ENCODE assay signal across 8 cellular contexts in genomic region chr10:110556993-110557601, GRCh38. TPM values are rescaled to one million over a fixed set of nuclear protein-coding genes. Genes with fewer than 3 reads are reported as not detected.
DNase-seq lines count a peak whose midpoint lies in the region; ATAC-seq and TF ChIP-seq lines count a peak whose summit lies in the region.

No MANE protein-coding gene starts in this region.

- H3K27me3 ChIP-seq in hepatocyte: no peaks in the 10 kb centered on the region

- H3K79me2 ChIP-seq in hepatocyte: no peaks in the 10 kb centered on the region

- CTCF ChIA-PET in T-cell (lab: Charles Lee): interaction anchor here in 1 of 2 donors (1.0 kb wide), 1 partner anchor 10 kb away, joined by 3 read pairs; no protein-coding TSS in a partner anchor

- no peak overlapping the region for H3K4me2 ChIP-seq in hepatocyte

- H3K36me3 Mint-ChIP-seq in T-cell: no peaks in the 10 kb centered on the region
- no peaks in the 10 kb centered on the region for H3K36me3 Mint-ChIP-seq in activated naive CD8-positive, alpha-beta T cell treated with anti-CD3 and anti-CD28 coated beads, Interleukin-2, amount 50 U/mL, for 24 hours (ENCODE audit: low read depth)

- no peaks in the 10 kb centered on the region for H3K9me3 Mint-ChIP-seq in T-cell
- peaks cover 3% of the 10 kb centered on the region for H3K9me3 Mint-ChIP-seq in activated naive CD8-positive, alpha-beta T cell treated with anti-CD3 and anti-CD28 coated beads, Interleukin-2, amount 50 U/mL, for 24 hours

- no peak overlapping the region for H2AFZ ChIP-seq in hepatocyte

- H4K20me1 ChIP-seq in hepatocyte (ENCODE audit: insufficient read depth, poor library complexity, severe bottlenecking): no peaks in the 10 kb centered on the region

- peak overlapping the region in 1 of 2 donors; percentile 48 for H3K27ac Mint-ChIP-seq in T-cell
- H3K27ac Mint-ChIP-seq in activated naive CD8-positive, alpha-beta T cell treated with anti-CD3 and anti-CD28 coated beads, Interleukin-2, amount 50 U/mL, for 24 hours: no peak overlapping the region

- TF ChIP-seq CTCF in hepatocyte (IDR thresholded peaks at IDR 0.05; ENCODE audit: poor library complexity): peak; percentile 41

- peaks cover 6 to 7% of the 10 kb centered on the region in 2 donors for H3K27me3 Mint-ChIP-seq in T-cell
- H3K27me3 Mint-ChIP-seq in activated naive CD8-positive, alpha-beta T cell treated with anti-CD3 and anti-CD28 coated beads, Interleukin-2, amount 50 U/mL, for 24 hours: peaks cover 6% of the 10 kb centered on the region

- DNase-seq in NCI-H510A treated with DMSO at 0.1 percent for 48 hours (lab: John Stamatoyannopoulos, UW) (peak; percentile 14), NCI-H510A (lab: John Stamatoyannopoulos, UW) (no peak), T-cell (peak in 33 of 34 experiments; percentile 20 to 73 (median 58)), hepatocyte (ENCODE audit: low spot score) (peak; percentile 44), DMS153 (lab: John Stamatoyannopoulos, UW) (no peak)
- peak; percentile 77 for DNase-seq in activated naive CD8-positive, alpha-beta T cell treated with anti-CD3 and anti-CD28 coated beads, Interleukin-2, amount 50 U/mL, for 24 hours
- DNase-seq in stimulated activated CD4-positive, alpha-beta T cell treated with anti-CD3 and anti-CD28 coated beads, Interleukin-4, amount 100 ng/mL, for 1 hour: peak; percentile 64

- H3K4me1 ChIP-seq in hepatocyte (ENCODE audit: insufficient read depth): no peaks in the 10 kb centered on the region

- peak overlapping the region; percentile 78 for H3K27ac ChIP-seq in hepatocyte

- POLR2A ChIA-PET in T-cell (lab: Charles Lee): interaction anchor here in 1 of 2 donors (0.7 kb wide), 1 partner anchor 9 kb away, joined by 4 read pairs; no protein-coding TSS in a partner anchor

- peak; percentile 89 for ATAC-seq in HG03280 (IDR thresholded peaks at IDR 0.05; ENCODE audit: unreplicated experiment)
- peak; percentile 89 to 96 (median 94) for ATAC-seq in T-cell (replicated peaks in 1 of 4)
- ATAC-seq in activated naive CD8-positive, alpha-beta T cell treated with anti-CD3 and anti-CD28 coated beads, Interleukin-2, amount 50 U/mL, for 24 hours: peak; percentile 96

- H3K9me3 ChIP-seq in hepatocyte (ENCODE audit: low read depth): no peaks in the 10 kb centered on the region

- no peak overlapping the region for H3K4me3 Mint-ChIP-seq in T-cell
- H3K4me3 Mint-ChIP-seq in activated naive CD8-positive, alpha-beta T cell treated with anti-CD3 and anti-CD28 coated beads, Interleukin-2, amount 50 U/mL, for 24 hours: no peak overlapping the region

- H3K4me1 Mint-ChIP-seq in T-cell: peaks cover 3 to 7% (median 4%) of the 10 kb centered on the region in 3 donors
- peaks cover 6% of the 10 kb centered on the region for H3K4me1 Mint-ChIP-seq in activated naive CD8-positive, alpha-beta T cell treated with anti-CD3 and anti-CD28 coated beads, Interleukin-2, amount 50 U/mL, for 24 hours

- 59% methylated on average over 9 of the region's 9 CpGs for WGBS in hepatocyte (ENCODE audit: low lambda C conversion rate, missing lambda C conversion rate)

- H3K4me3 ChIP-seq in hepatocyte: no peak overlapping the region

- no peaks in the 10 kb centered on the region for H3K36me3 ChIP-seq in hepatocyte (replicated peaks; ENCODE audit: insufficient read depth, low read depth)

- no peaks in the 10 kb centered on the region for H3K9me2 ChIP-seq in hepatocyte (replicated peaks; ENCODE audit: insufficient read depth)

RNA-seq across cellular contexts. Expression of gene SMC3, which starts 10.4 kb away (rescaled TPM):
- total RNA-seq in T-cell (10 to 100 TPM; 37.1 to 42.0 (median 39.2) TPM), hepatocyte (35.4 and 40.8 TPM in 2 replicates)
- polyA plus RNA-seq in hepatocyte: 53.5 and 64.1 TPM in 2 replicates

RNA-seq across cellular contexts. Expression of gene DUSP5, which starts 59.4 kb away (rescaled TPM):
- total RNA-seq in T-cell (10 to 100 TPM in 2 of 5 donors, 1 to 10 TPM in 3; 6.6 to 69.5 (median 9.6) TPM), hepatocyte (47.5 and 49.6 TPM in 2 replicates)
- polyA plus RNA-seq in hepatocyte: 54.2 and 60.7 TPM in 2 replicates

Comparison
In these comparisons a context has a peak if more than half of its experiments do, and no peak if none do; other contexts are left out.
1. DNase-seq: peak in NCI-H510A treated with DMSO at 0.1 percent for 48 hours (single experiment), T-cell (33 of 34), activated naive CD8-positive, alpha-beta T cell treated with anti-CD3 and anti-CD28 coated beads, Interleukin-2, amount 50 U/mL, for 24 hours (single experiment), hepatocyte (single experiment) and stimulated activated CD4-positive, alpha-beta T cell treated with anti-CD3 and anti-CD28 coated beads, Interleukin-4, amount 100 ng/mL, for 1 hour (single experiment); none in NCI-H510A (single experiment) and DMS153 (single experiment).
2. Peak in every context shown above with its lines, with median percentiles within 50 percentile points of each other: ATAC-seq.